Comparison of ENCODE assay signal across 27 cellular contexts in genomic region chr9:109159583-109159982, GRCh38. TPM values are rescaled to one million over a fixed set of nuclear protein-coding genes. Genes with fewer than 3 reads are reported as not detected.
"Had no signal": no experiment of that assay in that cellular context is flagged by ENCODE, and none has a peak within 500 bp of the region (broad histone marks: within the 10 kb centered on the region; RNA-seq: fewer than 3 reads in every experiment).

No MANE protein-coding gene starts in this region.

- H3K36me3 ChIP-seq: lower lobe of right lung, pancreas, prostate gland, sigmoid colon, stomach, thyroid gland, transverse colon, upper lobe of left lung, vagina had no signal

- H3K4me3 ChIP-seq: lower lobe of right lung, pancreas, prostate gland, sigmoid colon, smooth muscle cell, stomach, testis, thyroid gland, transverse colon, upper lobe of left lung, vagina had no signal

- H3K9me3 ChIP-seq: lower lobe of right lung, pancreas, prostate gland, sigmoid colon, stomach, testis, thyroid gland, transverse colon, upper lobe of left lung, vagina had no signal

- ATAC-seq: left ventricle myocardium superior; lower lobe of right lung; naive thymus-derived CD8-positive, alpha-beta T cell; pancreas; right cardiac atrium; stimulated activated naive B cell treated with anti-CD40 and anti-IgM and Interleukin-4, amounts not matched to agents 10 μg/mL and 1 μg/mL and 100 μg/mL, for 72 hours; stimulated activated naive CD8-positive, alpha-beta T cell treated with anti-CD3 and anti-CD28 coated beads, Interleukin-15, Interleukin-2, amounts not matched to agents 100 U/mL and 50 U/mL, for 24 hours had no signal

- H3K4me1 ChIP-seq: lower lobe of right lung, pancreas, prostate gland, sigmoid colon, stomach, testis, thyroid gland, transverse colon, upper lobe of left lung, vagina had no signal

- H3K27ac ChIP-seq: lower lobe of right lung, pancreas, prostate gland, sigmoid colon, stomach, testis, thyroid gland, transverse colon, upper lobe of left lung, vagina had no signal

- H3K27me3 ChIP-seq: pancreas, sigmoid colon, stomach, testis, thyroid gland, transverse colon, upper lobe of left lung, vagina had no signal

- DNase-seq: hippocampal formation; immature natural killer cell; kidney; left ventricle myocardium superior; lower lobe of right lung; mammary epithelial cell; mesenchymal stem cell; naive thymus-derived CD8-positive, alpha-beta T cell; nucleus accumbens; pancreas; posterior cingulate gyrus; retina; right cardiac atrium; sigmoid colon; stimulated activated CD4-positive, alpha-beta T cell treated with anti-CD3 and anti-CD28 coated beads, Interleukin-15, amount 100 ng/mL, for 24 hours; stimulated activated CD4-positive, alpha-beta T cell treated with anti-CD3 and anti-CD28 coated beads, Interleukin-2, amount 100 ng/mL, for 24 hours; stimulated activated CD4-positive, alpha-beta T cell treated with anti-CD3 and anti-CD28 coated beads, Interleukin-4, amount 100 ng/mL, for 1 hour; stimulated activated naive B cell treated with anti-CD40 and anti-IgM and Interleukin-4, amounts not matched to agents 10 μg/mL and 1 μg/mL and 100 μg/mL, for 72 hours; stimulated activated naive CD8-positive, alpha-beta T cell treated with anti-CD3 and anti-CD28 coated beads, Interleukin-15, Interleukin-2, amounts not matched to agents 100 U/mL and 50 U/mL, for 24 hours; stomach; testis; thyroid gland; transverse colon; upper lobe of left lung had no signal

RNA-seq across cellular contexts. Expression of gene FRRS1L, which starts 7.5 kb away (rescaled TPM):
- total RNA-seq: kidney; naive thymus-derived CD8-positive, alpha-beta T cell had no signal
- polyA plus RNA-seq: immature natural killer cell; naive thymus-derived CD8-positive, alpha-beta T cell; smooth muscle cell had no signal
